In genomic region chr14:23362200-23362599, GRCh38 we compare ENCODE assay signal across 12 cellular contexts. TPM values are rescaled to one million over a fixed set of nuclear protein-coding genes. Genes with fewer than 3 reads are reported as not detected.
DNase-seq lines count a peak whose midpoint lies in the region; ATAC-seq and TF ChIP-seq lines count a peak whose summit lies in the region.
"Had no signal": no experiment of that assay in that cellular context is flagged by ENCODE, and none has a peak within 500 bp of the region (broad histone marks: within the 10 kb centered on the region; RNA-seq: fewer than 3 reads in every experiment).

No MANE protein-coding gene starts in this region.

- BruUV-seq in OCI-LY7 (replicated peaks; lab: Mats Ljungman, UMichigan): no TSS peak

- intact Hi-C loops in OCI-LY7 (cut with micrococcal nuclease; ENCODE audit: unreplicated experiment): no loop called here

- POLR2A ChIA-PET in OCI-LY7 (lab: Charles Lee): interaction anchor here (0.7 kb wide), 2 partner anchors 40 to 81 kb away, joined by 3 to 4 read pairs; no protein-coding TSS in a partner anchor

- no peaks in the 10 kb centered on the region for H3K9me3 ChIP-seq in OCI-LY7 (ENCODE audit: low read length)
- no peaks in the 10 kb centered on the region for H3K9me3 ChIP-seq in hepatocyte (ENCODE audit: low read depth)
- H3K9me3 ChIP-seq: psoas muscle had no signal

- WGBS in hepatocyte (ENCODE audit: low lambda C conversion rate, missing lambda C conversion rate): 77% methylated on average over 3 of the region's 3 CpGs

- no peaks in the 10 kb centered on the region for H3K9me2 ChIP-seq in OCI-LY7 (ENCODE audit: insufficient read depth, low read length)
- no peaks in the 10 kb centered on the region for H3K9me2 ChIP-seq in hepatocyte (replicated peaks; ENCODE audit: insufficient read depth)

- H4K20me1 ChIP-seq in OCI-LY7 (ENCODE audit: insufficient read depth, low read length) (no peaks in the 10 kb centered on the region), hepatocyte (ENCODE audit: insufficient read depth, poor library complexity, severe bottlenecking) (peaks cover 14% of the 10 kb centered on the region)

- H3K36me3 ChIP-seq in ACC112 (ENCODE audit: insufficient read depth, low read length) (no peaks in the 10 kb centered on the region), OCI-LY7 (ENCODE audit: insufficient read depth, low read length) (no peaks in the 10 kb centered on the region), hepatocyte (replicated peaks; ENCODE audit: insufficient read depth, low read depth) (no peaks in the 10 kb centered on the region)

- H2AFZ ChIP-seq in ACC112 (ENCODE audit: low read length, unreplicated experiment): no peak overlapping the region
- H2AFZ ChIP-seq in OCI-LY7 (ENCODE audit: low read length): no peak overlapping the region
- H2AFZ ChIP-seq in hepatocyte: no peak overlapping the region

- peak overlapping the region; percentile 74; the same call in 1 of the 2 replicates for H3K27ac ChIP-seq in ACC112 (ENCODE audit: low read depth, low read length)
- no peak overlapping the region for H3K27ac ChIP-seq in OCI-LY7 (ENCODE audit: low read depth, low read length, poor library complexity, severe bottlenecking)
- no peak overlapping the region for H3K27ac ChIP-seq in hepatocyte
- H3K27ac ChIP-seq: psoas muscle had no signal

- no peak overlapping the region for H3K4me2 ChIP-seq in OCI-LY7 (ENCODE audit: low read length)
- no peak overlapping the region for H3K4me2 ChIP-seq in hepatocyte

- DNase-seq in OCI-LY7 (ENCODE audit: low spot score): no peak
- no peak for DNase-seq in hepatocyte (ENCODE audit: low spot score)
- DNase-seq in stimulated activated CD8-positive, alpha-beta memory T cell treated with anti-CD3 and anti-CD28 coated beads, Interleukin-4, amount 100 ng/mL, for 48 hours: no peak
- no peak for DNase-seq in SIG-M5 treated with dmso at 0.1 percent for 504 hours (lab: John Stamatoyannopoulos, UW; ENCODE audit: unreplicated experiment)
- DNase-seq: activated naive CD8-positive, alpha-beta T cell treated with anti-CD3 and anti-CD28 coated beads, Interleukin-2, amount 50 U/mL, for 24 hours; CD8-positive, alpha-beta memory T cell; NK-92 treated with Interleukin-12 subunit alpha and Interleukin-12 subunit beta, amount 100 ng/mL, for 24 hours; psoas muscle had no signal

- H3K79me2 ChIP-seq in ACC112 (ENCODE audit: control insufficient read depth, insufficient read depth, low read length, unreplicated experiment): peaks cover 16% of the 10 kb centered on the region
- no peaks in the 10 kb centered on the region for H3K79me2 ChIP-seq in OCI-LY7 (ENCODE audit: insufficient read depth, low read depth, low read length)
- peaks cover 45% of the 10 kb centered on the region for H3K79me2 ChIP-seq in hepatocyte

- TF ChIP-seq CTCF in OCI-LY7 (conservative IDR thresholded peaks at IDR 0.05; ENCODE audit: low read length): 0 out of 2 replicates have a peak, but pooled peaks have one; percentile 26
- TF ChIP-seq CTCF in hepatocyte (IDR thresholded peaks at IDR 0.05; ENCODE audit: poor library complexity): peak; percentile 10

- CTCF ChIA-PET in OCI-LY7 (lab: Charles Lee; ENCODE audit: unreplicated experiment): no interaction called here

- ATAC-seq in HG02970 (IDR thresholded peaks at IDR 0.05; ENCODE audit: low FRiP score, unreplicated experiment): no peak
- ATAC-seq: psoas muscle; stimulated activated memory B cell treated with anti-CD40 and anti-IgM and Interleukin-4, amounts not matched to agents 10 μg/mL and 1 μg/mL and 100 μg/mL, for 72 hours had no signal

- H3K27me3 ChIP-seq in ACC112 (ENCODE audit: insufficient read depth, low read length) (no peaks in the 10 kb centered on the region), hepatocyte (no peaks in the 10 kb centered on the region)

- H3K4me3 ChIP-seq in ACC112 (ENCODE audit: low read depth, low read length): no peak overlapping the region
- no peak overlapping the region for H3K4me3 ChIP-seq in OCI-LY7 (ENCODE audit: low read depth, low read length, poor library complexity, severe bottlenecking)
- H3K4me3 ChIP-seq in hepatocyte: no peak overlapping the region
- H3K4me3 ChIP-seq: psoas muscle had no signal

- H3K4me1 ChIP-seq in ACC112 (ENCODE audit: control insufficient read depth, insufficient read depth, low read length, unreplicated experiment) (peaks cover 16% of the 10 kb centered on the region), OCI-LY7 (ENCODE audit: insufficient read depth, low read length, poor library complexity, severe bottlenecking) (no peaks in the 10 kb centered on the region), hepatocyte (ENCODE audit: insufficient read depth) (peaks cover 12% of the 10 kb centered on the region)
- H3K4me1 ChIP-seq: psoas muscle had no signal

RNA-seq across cellular contexts. Expression of gene EFS, which starts 2.8 kb away (rescaled TPM):
- not detected in 2 replicates for total RNA-seq in OCI-LY7 (2014; rRNA removed; shearing (Covaris generic))
- not detected in 2 replicates for total RNA-seq in OCI-LY7 (2022)
- total RNA-seq in hepatocyte: 9.7 and 10.2 TPM in 2 replicates
- 21.5 and 21.9 TPM in 2 replicates for polyA plus RNA-seq in hepatocyte
- total RNA-seq: CD8-positive, alpha-beta memory T cell; LHCN-M2 had no signal
- polyA plus RNA-seq: CD8-positive, alpha-beta memory T cell had no signal

RNA-seq across cellular contexts. Expression of gene SLC22A17, which starts 9.5 kb away (rescaled TPM):
- not detected in 2 replicates for total RNA-seq in OCI-LY7 (2014; rRNA removed; shearing (Covaris generic))
- not detected in 2 replicates for total RNA-seq in OCI-LY7 (2022)
- total RNA-seq in hepatocyte: 31.9 and 44.4 TPM in 2 replicates
- 62.9 and 79.2 TPM in 2 replicates for polyA plus RNA-seq in hepatocyte

RNA-seq across cellular contexts. Expression of gene IL25, which starts 10.4 kb away (rescaled TPM):
- not detected in 2 replicates for total RNA-seq in OCI-LY7 (2014; rRNA removed; shearing (Covaris generic))
- total RNA-seq in OCI-LY7 (2022): not detected in 2 replicates
- not detected in 2 replicates for total RNA-seq in hepatocyte
- not detected in 2 replicates for polyA plus RNA-seq in hepatocyte
- total RNA-seq: CD8-positive, alpha-beta memory T cell; LHCN-M2; psoas muscle had no signal
- polyA plus RNA-seq: CD8-positive, alpha-beta memory T cell had no signal

RNA-seq across cellular contexts. Expression of gene CMTM5, which starts 14.6 kb away (rescaled TPM):
- not detected in 2 replicates for total RNA-seq in OCI-LY7 (2014; rRNA removed; shearing (Covaris generic))
- total RNA-seq in OCI-LY7 (2022) (not detected in 2 replicates), hepatocyte (not detected in 2 replicates)
- 0.23 and 0.28 TPM in 2 replicates for polyA plus RNA-seq in hepatocyte
- total RNA-seq: CD8-positive, alpha-beta memory T cell; LHCN-M2; psoas muscle had no signal
- polyA plus RNA-seq: CD8-positive, alpha-beta memory T cell had no signal

RNA-seq across cellular contexts. Expression of gene PABPN1, which starts 40.9 kb away (rescaled TPM):
- 120 and 167 TPM in 2 replicates for total RNA-seq in OCI-LY7 (2014; rRNA removed; shearing (Covaris generic))
- total RNA-seq in OCI-LY7 (2022) (314 and 319 TPM in 2 replicates), hepatocyte (94.1 and 116 TPM in 2 replicates)
- 213 and 245 TPM in 2 replicates for polyA plus RNA-seq in hepatocyte

Comparison
In these comparisons a context has a peak if more than half of its experiments do, and no peak if none do; other contexts are left out.
1. RNA of gene EFS, which starts 2.8 kb away (total RNA-seq): 9.7 to 10.2 TPM in hepatocyte; not detected in OCI-LY7; every median in the first group is over 10 times any median in the second.
2. RNA of gene SLC22A17, which starts 9.5 kb away (total RNA-seq): 31.9 to 44.4 TPM in hepatocyte; not detected in OCI-LY7; every median in the first group is over 10 times any median in the second.